15 cellular contexts compared by ENCODE assay signal in genomic region chr16:20441862-20442261, GRCh38. TPM values are rescaled to one million over a fixed set of nuclear protein-coding genes. Genes with fewer than 3 reads are reported as not detected.
"Had no signal": no experiment of that assay in that cellular context is flagged by ENCODE, and none has a peak within 500 bp of the region (broad histone marks: within the 10 kb centered on the region; RNA-seq: fewer than 3 reads in every experiment).

No MANE protein-coding gene starts in this region.

RNA-seq across cellular contexts. Expression of gene ACSM2A, which starts 9.5 kb away (rescaled TPM):
- total RNA-seq: activated B cell treated with CpG ODN at 0.5 μM for 24 hours; activated CD4-positive, alpha-beta memory T cell treated with anti-CD3 and anti-CD28 coated beads for 36 hours; activated CD4-positive, alpha-beta memory T cell treated with anti-CD3 and anti-CD28 coated beads, Interleukin-2, amount 10 ng/mL, durations not matched to agents 7 days and 5 days; activated CD4-positive, alpha-beta T cell treated with anti-CD3 and anti-CD28 coated beads, Interleukin-2, amount 10 ng/mL, durations not matched to agents 24 days and 14 days; activated CD4-positive, alpha-beta T cell treated with anti-CD3 and anti-CD28 coated beads, Interleukin-2, amount 10 ng/mL, durations not matched to agents 7 days and 5 days; activated CD8-positive, alpha-beta memory T cell treated with anti-CD3 and anti-CD28 coated beads for 36 hours; activated CD8-positive, alpha-beta T cell treated with anti-CD3 and anti-CD28 coated beads for 36 hours; activated CD8-positive, alpha-beta T cell treated with anti-CD3 and anti-CD28 coated beads, Interleukin-2, amount 10 ng/mL, durations not matched to agents 7 days and 5 days; T-helper 1 cell treated with Interleukin-12 subunit alpha and Interleukin-12 subunit beta and Interleukin-4 antibody, amounts not matched to agents 30 ng/mL and 1 ng/mL, for 36 hours; T-helper 17 cell; T-helper 2 cell treated with Interferon-gamma antibody and Interleukin-4, amounts not matched to agents 100 ng/mL and 5 ng/mL, for 36 hours; WTC11 had no signal

RNA-seq across cellular contexts. Expression of gene ACSM5, which starts 32.5 kb away (rescaled TPM):
- total RNA-seq: activated B cell treated with CpG ODN at 0.5 μM for 24 hours; activated CD4-positive, alpha-beta memory T cell treated with anti-CD3 and anti-CD28 coated beads for 36 hours; activated CD4-positive, alpha-beta memory T cell treated with anti-CD3 and anti-CD28 coated beads, Interleukin-2, amount 10 ng/mL, durations not matched to agents 7 days and 5 days; activated CD4-positive, alpha-beta T cell treated with anti-CD3 and anti-CD28 coated beads for 36 hours; activated CD4-positive, alpha-beta T cell treated with anti-CD3 and anti-CD28 coated beads, Interleukin-2, amount 10 ng/mL, durations not matched to agents 24 days and 14 days; activated CD4-positive, alpha-beta T cell treated with anti-CD3 and anti-CD28 coated beads, Interleukin-2, amount 10 ng/mL, durations not matched to agents 7 days and 5 days; activated CD8-positive, alpha-beta memory T cell treated with anti-CD3 and anti-CD28 coated beads for 36 hours; activated CD8-positive, alpha-beta memory T cell treated with anti-CD3 and anti-CD28 coated beads, Interleukin-2, amount 10 ng/mL, durations not matched to agents 7 days and 5 days; activated CD8-positive, alpha-beta T cell treated with anti-CD3 and anti-CD28 coated beads for 36 hours; activated CD8-positive, alpha-beta T cell treated with anti-CD3 and anti-CD28 coated beads, Interleukin-2, amount 10 ng/mL, durations not matched to agents 7 days and 5 days; T-helper 1 cell treated with Interleukin-12 subunit alpha and Interleukin-12 subunit beta and Interleukin-4 antibody, amounts not matched to agents 30 ng/mL and 1 ng/mL, for 36 hours; T-helper 17 cell; T-helper 2 cell treated with Interferon-gamma antibody and Interleukin-4, amounts not matched to agents 100 ng/mL and 5 ng/mL, for 36 hours had no signal

RNA-seq across cellular contexts. Expression of gene PDILT, which starts 37.3 kb away (rescaled TPM):
- total RNA-seq: activated B cell treated with CpG ODN at 0.5 μM for 24 hours; activated CD4-positive, alpha-beta memory T cell treated with anti-CD3 and anti-CD28 coated beads for 36 hours; activated CD4-positive, alpha-beta memory T cell treated with anti-CD3 and anti-CD28 coated beads, Interleukin-2, amount 10 ng/mL, durations not matched to agents 7 days and 5 days; activated CD4-positive, alpha-beta T cell treated with anti-CD3 and anti-CD28 coated beads for 36 hours; activated CD4-positive, alpha-beta T cell treated with anti-CD3 and anti-CD28 coated beads, Interleukin-2, amount 10 ng/mL, durations not matched to agents 24 days and 14 days; activated CD4-positive, alpha-beta T cell treated with anti-CD3 and anti-CD28 coated beads, Interleukin-2, amount 10 ng/mL, durations not matched to agents 7 days and 5 days; activated CD8-positive, alpha-beta memory T cell treated with anti-CD3 and anti-CD28 coated beads for 36 hours; activated CD8-positive, alpha-beta memory T cell treated with anti-CD3 and anti-CD28 coated beads, Interleukin-2, amount 10 ng/mL, durations not matched to agents 7 days and 5 days; activated CD8-positive, alpha-beta T cell treated with anti-CD3 and anti-CD28 coated beads for 36 hours; activated CD8-positive, alpha-beta T cell treated with anti-CD3 and anti-CD28 coated beads, Interleukin-2, amount 10 ng/mL, durations not matched to agents 7 days and 5 days; T-cell; T-helper 1 cell treated with Interleukin-12 subunit alpha and Interleukin-12 subunit beta and Interleukin-4 antibody, amounts not matched to agents 30 ng/mL and 1 ng/mL, for 36 hours; T-helper 17 cell; T-helper 2 cell treated with Interferon-gamma antibody and Interleukin-4, amounts not matched to agents 100 ng/mL and 5 ng/mL, for 36 hours; WTC11 had no signal
